Comparison of ENCODE assay signal across 19 cellular contexts in genomic region chr7:26789481-26790175, GRCh38.
"Had no signal": no experiment of that assay in that cellular context is flagged by ENCODE, and none has a peak within 500 bp of the region (broad histone marks: within the 10 kb centered on the region; RNA-seq: fewer than 3 reads in every experiment).

No MANE protein-coding gene starts in this region.

- ATAC-seq: natural killer cell; stimulated activated naive B cell treated with anti-CD40 and anti-IgM and Interleukin-4, amounts not matched to agents 10 μg/mL and 1 μg/mL and 100 μg/mL, for 72 hours; WTC11 had no signal

- H3K9me3 ChIP-seq: adrenal gland, colonic mucosa, esophagus muscularis mucosa, thyroid gland had no signal

- H3K27ac ChIP-seq: adrenal gland, cardiac muscle cell, colonic mucosa, esophagus muscularis mucosa, thyroid gland had no signal

- H3K27me3 ChIP-seq: adrenal gland, cardiac muscle cell, colonic mucosa, esophagus muscularis mucosa, thyroid gland had no signal

- H3K4me3 ChIP-seq: adrenal gland, cardiac muscle cell, colonic mucosa, esophagus muscularis mucosa, thyroid gland had no signal

- DNase-seq: activated CD4-positive, alpha-beta memory T cell treated with anti-CD3 and anti-CD28 coated beads, Interleukin-2, amount 10 ng/mL, durations not matched to agents 7 days and 5 days; activated CD4-positive, alpha-beta T cell treated with anti-CD3 and anti-CD28 coated beads for 4 hours; activated effector memory CD4-positive, alpha-beta T cell treated with Interleukin-2 at 50 U/mL for 16 hours; activated T-cell treated with anti-CD3 and anti-CD28 coated beads, Interleukin-2, amount 50 U/mL, for 24 hours; adrenal gland; colonic mucosa; effector CD4-positive, alpha-beta T cell; foreskin fibroblast; kidney glomerular epithelial cell; mesenchymal stem cell; natural killer cell; nucleus accumbens; posterior cingulate gyrus; stimulated activated CD4-positive, alpha-beta T cell treated with anti-CD3 and anti-CD28 coated beads, Interleukin-2, amount 100 ng/mL, for 48 hours; stimulated activated naive B cell treated with anti-CD40 and anti-IgM and Interleukin-4, amounts not matched to agents 10 μg/mL and 1 μg/mL and 100 μg/mL, for 72 hours; thyroid gland had no signal

- H3K4me1 ChIP-seq: adrenal gland, colonic mucosa, thyroid gland had no signal

- H3K36me3 ChIP-seq: adrenal gland, cardiac muscle cell, colonic mucosa, esophagus muscularis mucosa, thyroid gland had no signal
